22 cellular contexts compared by ENCODE assay signal in the genomic region with DNA sequence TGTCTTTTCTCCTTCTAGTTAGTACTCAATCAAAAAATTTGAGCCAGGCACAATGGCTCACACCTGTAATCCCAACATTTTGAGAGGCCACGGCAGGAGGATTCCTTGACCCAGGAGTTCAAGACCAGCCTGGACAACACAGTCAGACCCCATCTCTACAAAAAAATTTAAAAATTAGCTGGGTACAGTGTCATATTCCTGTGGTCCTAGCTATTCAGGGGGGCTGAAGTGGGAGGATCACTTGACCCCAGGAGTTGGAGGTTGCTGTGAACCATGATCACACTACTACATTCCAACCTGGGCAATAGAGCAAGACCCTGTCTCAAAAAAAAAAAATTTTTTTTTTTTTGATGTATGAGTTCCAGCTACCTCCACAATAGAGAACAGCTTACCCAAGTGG. TPM values are rescaled to one million over a fixed set of nuclear protein-coding genes. Genes with fewer than 3 reads are reported as not detected.
DNase-seq lines count a peak whose midpoint lies in the region; ATAC-seq, FAIRE-seq and TF ChIP-seq lines count a peak whose summit lies in the region.
"Had no signal": no experiment of that assay in that cellular context is flagged by ENCODE, and none has a peak within 500 bp of the region (broad histone marks: within the 10 kb centered on the region; RNA-seq: fewer than 3 reads in every experiment).

No MANE protein-coding gene starts in this region.

- H2BK12ac ChIP-seq in H1 (ENCODE audit: low read depth, low read length) = no peak overlapping the region

- no peak overlapping the region for H3K4me3 ChIP-seq in HepG2 (replicated peaks in 1 of 3; ENCODE audit: insufficient read depth in 1 of 3, low read depth in 2 of 3, low read length in 3 of 3)
- H3K4me3 ChIP-seq in right lobe of liver = no peak overlapping the region
- H3K4me3 ChIP-seq in H1 (ENCODE audit: extremely low read depth in 1 of 4, insufficient read depth in 2 of 4, low read depth in 3 of 4, low read length in 4 of 4) = no peak overlapping the region
- H3K4me3 ChIP-seq: BLaER1 treated with 17β-estradiol and CSF1 and Interleukin-3, amounts not matched to agents 10 nM and 100 nM; GM23248 had no signal

- CTCF ChIA-PET in HepG2 (lab: Yijun Ruan, JAX; ENCODE audit: low intra/inter-chr PET ratio, low total read pairs) (no interaction called here), H1 (lab: Charles Lee; ENCODE audit: partially characterized antibody) (interaction anchor here (0.8 to 1.0 kb wide), 2 partner anchors 19 to 93 kb away, joined by 3 to 7 read pairs; no protein-coding TSS in a partner anchor)

- H3K9me3 ChIP-seq in HepG2 (ENCODE audit: low read length) = no peaks in the 10 kb centered on the region
- no peaks in the 10 kb centered on the region for H3K9me3 ChIP-seq in right lobe of liver
- no peaks in the 10 kb centered on the region for H3K9me3 ChIP-seq in H1 (ENCODE audit: insufficient read depth in 2 of 2, low read depth in 1 of 2, low read length in 1 of 2)
- H3K9me3 ChIP-seq: BE2C; BLaER1 treated with 17β-estradiol and CSF1 and Interleukin-3, amounts not matched to agents 10 nM and 100 nM had no signal

- H3K9ac ChIP-seq in HepG2 (ENCODE audit: insufficient read depth, low read depth, low read length) (no peak overlapping the region), H1 (replicated peaks in 1 of 4; ENCODE audit: extremely low read depth in 1 of 4, low read depth in 3 of 4, low read length in 3 of 4) (no peak overlapping the region)
- H3K9ac ChIP-seq: BLaER1 treated with 17β-estradiol and CSF1 and Interleukin-3, amounts not matched to agents 10 nM and 100 nM; GM23248 had no signal

- no peak overlapping the region for H3K27ac Mint-ChIP-seq in type B pancreatic cell
- H3K27ac Mint-ChIP-seq: CD14-positive monocyte; CD4-positive, alpha-beta memory T cell; H9; HFFc6 had no signal

- H3K23me2 ChIP-seq in H1 (ENCODE audit: low read depth, low read length) = no peaks in the 10 kb centered on the region

- H3K36me3 Mint-ChIP-seq in type B pancreatic cell = no peaks in the 10 kb centered on the region
- H3K36me3 Mint-ChIP-seq: CD14-positive monocyte; CD4-positive, alpha-beta memory T cell had no signal

- H2BK20ac ChIP-seq in H1 (ENCODE audit: low read length) = peak overlapping the region; percentile 80; the same call in 1 of the 2 replicates

- H2AK5ac ChIP-seq in H1 (ENCODE audit: low read depth, low read length) = no peak overlapping the region

- no peaks in the 10 kb centered on the region for H3K4me1 Mint-ChIP-seq in type B pancreatic cell (ENCODE audit: unreplicated experiment)
- H3K4me1 Mint-ChIP-seq: CD14-positive monocyte; CD4-positive, alpha-beta memory T cell had no signal

- H2BK15ac ChIP-seq in H1 (ENCODE audit: low read length) = no peak overlapping the region

- no peak for TF ChIP-seq CTCF in HepG2 (CRISPR knock-in tag; IDR thresholded peaks at IDR 0.05)
- no peak for TF ChIP-seq CTCF in right lobe of liver (IDR thresholded peaks at IDR 0.05)
- no peak for TF ChIP-seq CTCF in H1 (IDR thresholded peaks at IDR 0.05; ENCODE audit: control extremely low read depth in 1 of 3, insufficient read depth in 1 of 3, low read depth in 1 of 3, low read length in 3 of 3)
- no peak for TF ChIP-seq CTCF in type B pancreatic cell (conservative IDR thresholded peaks at IDR 0.05)

- no peak overlapping the region for H3K56ac ChIP-seq in H1 (replicated peaks; ENCODE audit: insufficient read length, low read depth, low read length)

- no peak overlapping the region for H4K8ac ChIP-seq in H1 (ENCODE audit: extremely low read depth, insufficient read depth, low read length)

- intact Hi-C loops in HepG2 (cut with micrococcal nuclease; ENCODE audit: unreplicated experiment) (no loop called here), right lobe of liver (cut with DNase I) (no loop called here)

- H3K27ac ChIP-seq in HepG2 (ENCODE audit: extremely low read length, insufficient read depth, low read length) (no peak overlapping the region), right lobe of liver (no peak overlapping the region), H1 (ENCODE audit: low read depth, low read length) (no peak overlapping the region)
- H3K27ac ChIP-seq: 22Rv1; BLaER1 treated with 17β-estradiol and CSF1 and Interleukin-3, amounts not matched to agents 10 nM and 100 nM; GM23248 had no signal

- ATAC-seq in HepG2 (no peak), right lobe of liver (no peak)

- H2AFZ ChIP-seq in HepG2 (ENCODE audit: low read length) (no peak overlapping the region), H1 (ENCODE audit: low read length) (no peak overlapping the region)
- H2AFZ ChIP-seq: GM23248 had no signal

- H3K4me1 ChIP-seq in HepG2 (ENCODE audit: insufficient read depth, low read length) (no peaks in the 10 kb centered on the region), right lobe of liver (no peaks in the 10 kb centered on the region), H1 (replicated peaks in 1 of 4; ENCODE audit: control insufficient read depth in 3 of 4, insufficient read depth in 4 of 4, low read length in 3 of 4) (peaks cover 0 to 6% (median 1%) of the 10 kb centered on the region in 4 experiments; a peak in 2 of 7 replicates)
- H3K4me1 ChIP-seq: BE2C; BLaER1 treated with 17β-estradiol and CSF1 and Interleukin-3, amounts not matched to agents 10 nM and 100 nM had no signal

- no peak overlapping the region for H3K14ac ChIP-seq in H1 (ENCODE audit: insufficient read length)

- no peaks in the 10 kb centered on the region for H4K20me1 ChIP-seq in HepG2 (ENCODE audit: insufficient read depth, low read length)
- no peaks in the 10 kb centered on the region for H4K20me1 ChIP-seq in H1 (replicated peaks in 1 of 2; ENCODE audit: control insufficient read depth in 1 of 2, insufficient read depth in 2 of 2, low read length in 2 of 2)
- H4K20me1 ChIP-seq: BLaER1 treated with 17β-estradiol and CSF1 and Interleukin-3, amounts not matched to agents 10 nM and 100 nM had no signal

- WGBS in HepG2 (ENCODE audit: low lambda C conversion rate) = 0% methylated on average over 1 of the region's 1 CpG
- WGBS in right lobe of liver (ENCODE audit: insufficient coverage, low coverage, low lambda C conversion rate, missing lambda C conversion rate) = 73% methylated on average over 1 of the region's 1 CpG
- WGBS in H1 (ENCODE audit: extremely low coverage in 1 of 2, insufficient coverage in 1 of 2, insufficient read length in 1 of 2, insufficient replicate concordance in 2 of 2, low coverage in 1 of 2, low lambda C conversion rate in 2 of 2, missing lambda C conversion rate in 1 of 2), 2 experiments = 88% methylated on average over 1 of the region's 1 CpG; no CpG with 5 or more reads in 1 of the 2 experiments

- no peak overlapping the region for H3K4me2 ChIP-seq in HepG2 (ENCODE audit: low read depth, low read length)
- no peak overlapping the region for H3K4me2 ChIP-seq in H1 (ENCODE audit: insufficient read depth in 1 of 2, low read depth in 2 of 2, low read length in 2 of 2)
- H3K4me2 ChIP-seq: BLaER1 treated with 17β-estradiol and CSF1 and Interleukin-3, amounts not matched to agents 10 nM and 100 nM had no signal

- H4K91ac ChIP-seq in H1 (replicated peaks; ENCODE audit: insufficient read length, low read length) = no peak overlapping the region

- H3K9me3 Mint-ChIP-seq in type B pancreatic cell = no peaks in the 10 kb centered on the region
- H3K9me3 Mint-ChIP-seq: CD4-positive, alpha-beta memory T cell; H9; HFFc6 had no signal

- DNase-seq in HepG2 (ENCODE audit: low spot score) = no peak
- no peak for DNase-seq in right lobe of liver
- no peak for DNase-seq in H1 (ENCODE audit: low read depth in 1 of 2, low spot score in 2 of 2)
- DNase-seq in type B pancreatic cell (ENCODE audit: extremely low spot score, unreplicated experiment) = peak; percentile 10
- DNase-seq in DMS114 treated with DMSO at 0.1 percent for 48 hours (lab: John Stamatoyannopoulos, UW; ENCODE audit: unreplicated experiment) = no peak
- DNase-seq in stimulated activated CD4-positive, alpha-beta T cell treated with anti-CD3 and anti-CD28 coated beads, Interleukin-2, amount 100 ng/mL, for 24 hours = no peak
- DNase-seq: AML-193; BE2C; Calu3; CD4-positive, alpha-beta memory T cell; COR-L47; DMS153; DND-41; GM23248; H9; HFFc6 had no signal

- TF ChIP-seq RAD21 in HepG2 (CRISPR knock-in tag; IDR thresholded peaks at IDR 0.05) (no peak), H1 (IDR thresholded peaks at IDR 0.05 in 1 of 2, conservative IDR thresholded peaks at IDR 0.05 in 1 of 2; ENCODE audit: low read depth in 2 of 2, low read length in 2 of 2) (no peak)

- FAIRE-seq in HepG2 (lab: Jason Lieb, UNC) = no peak
- no peak for FAIRE-seq in H1 (lab: Jason Lieb, UNC)
- FAIRE-seq: A204.1, G401.6, GM12892 had no signal

- no peak overlapping the region for H4K5ac ChIP-seq in H1 (ENCODE audit: insufficient read length, low read depth, low read length)

- POLR2A ChIA-PET in HepG2 (lab: Yijun Ruan, JAX) = no interaction called here
- POLR2A ChIA-PET in H1 (lab: Charles Lee; ENCODE audit: partially characterized antibody) = no interaction called here

- H2BK5ac ChIP-seq in H1 (ENCODE audit: low read depth, low read length) = no peak overlapping the region

- H3K79me1 ChIP-seq in H1 (ENCODE audit: low read depth, low read length) = no peaks in the 10 kb centered on the region

- BruUV-seq in HepG2 (replicated peaks; lab: Mats Ljungman, UMichigan) = no TSS peak

- H3K4ac ChIP-seq in H1 (replicated peaks; ENCODE audit: insufficient read length, low read depth, low read length) = no peak overlapping the region

- H3K4me3 Mint-ChIP-seq in type B pancreatic cell = no peak overlapping the region
- H3K4me3 Mint-ChIP-seq: CD14-positive monocyte; CD4-positive, alpha-beta memory T cell; H9; HFFc6 had no signal

- no peaks in the 10 kb centered on the region for H3K79me2 ChIP-seq in HepG2 (ENCODE audit: insufficient read depth, low read length)
- H3K79me2 ChIP-seq in H1 (ENCODE audit: control insufficient read depth in 1 of 2, insufficient read depth in 2 of 2, low read length in 2 of 2) = no peaks in the 10 kb centered on the region

- TF ChIP-seq POLR2A in HepG2 (IDR thresholded peaks at IDR 0.05; ENCODE audit: insufficient read depth in 1 of 2, low read depth in 2 of 2, low read length in 2 of 2) = no peak
- TF ChIP-seq POLR2A in right lobe of liver (IDR thresholded peaks at IDR 0.05) = no peak
- TF ChIP-seq POLR2A in H1 (IDR thresholded peaks at IDR 0.05; ENCODE audit: control extremely low read depth in 1 of 2, low read depth in 2 of 2, low read length in 2 of 2) = no peak

- TF ChIP-seq EP300 in HepG2 (IDR thresholded peaks at IDR 0.05; ENCODE audit: low read depth in 2 of 2, low read length in 2 of 2) (no peak), HepG2 (CRISPR knock-in tag; IDR thresholded peaks at IDR 0.05; ENCODE audit: borderline replicate concordance) (no peak), H1 (IDR thresholded peaks at IDR 0.05; ENCODE audit: borderline replicate concordance in 1 of 2, low read depth in 2 of 2, low read length in 2 of 2) (no peak)

- H3K23ac ChIP-seq in H1 (ENCODE audit: insufficient read length) = no peak overlapping the region

- H3K36me3 ChIP-seq in HepG2 (replicated peaks in 1 of 2; ENCODE audit: control insufficient read depth in 1 of 2, insufficient read depth in 2 of 2, low read length in 2 of 2) (no peaks in the 10 kb centered on the region), right lobe of liver (no peaks in the 10 kb centered on the region), H1 (ENCODE audit: control insufficient read depth in 2 of 4, insufficient read depth in 4 of 4, low read length in 3 of 4) (no peaks in the 10 kb centered on the region)
- H3K36me3 ChIP-seq: BE2C; BLaER1 treated with 17β-estradiol and CSF1 and Interleukin-3, amounts not matched to agents 10 nM and 100 nM had no signal

- no peaks in the 10 kb centered on the region for H3K27me3 Mint-ChIP-seq in type B pancreatic cell

- H3K27me3 ChIP-seq in HepG2 (ENCODE audit: control insufficient read depth in 1 of 2, insufficient read depth in 2 of 2, low read length in 2 of 2) = peaks cover 0 to 9% of the 10 kb centered on the region in 2 experiments; a peak in 3 of 5 replicates
- no peaks in the 10 kb centered on the region for H3K27me3 ChIP-seq in right lobe of liver
- H3K27me3 ChIP-seq in H1 (replicated peaks in 1 of 4; ENCODE audit: control insufficient read depth in 3 of 4, extremely low read depth in 1 of 4, insufficient read depth in 3 of 4, low read length in 3 of 4) = no peaks in the 10 kb centered on the region
- H3K27me3 ChIP-seq: BE2C; BLaER1 treated with 17β-estradiol and CSF1 and Interleukin-3, amounts not matched to agents 10 nM and 100 nM had no signal

- H3K18ac ChIP-seq in H1 (ENCODE audit: extremely low read depth, low read length) = no peak overlapping the region

- H2BK120ac ChIP-seq in H1 (replicated peaks; ENCODE audit: low read depth, low read length) = no peak overlapping the region

- in situ Hi-C loops in HepG2 (cut with HindIII; ENCODE audit: extremely low pct_ligation_motif_present, low pct_unique_long_range_greater_than_20kb) = no loop called here

RNA-seq across cellular contexts. Expression of gene SKIDA1, which starts 57.8 kb away (rescaled TPM):
- total RNA-seq in HepG2 (2016; rRNA removed; fragmentation: Illumina TruSeq; extraction: Trizol) (1.4 and 1.5 TPM in 2 replicates), right lobe of liver (1 to 10 TPM in 5 of 6 experiments, under 1 TPM in 1; 0.31 to 3.9 (median 2.1) TPM), type B pancreatic cell (ENCODE audit: low replicate concordance) (9.6 and 24.3 TPM in 2 replicates)
- total RNA-seq in HepG2 (2016; cell fraction: cytosol; rRNA removed; fragmentation: Illumina TruSeq; extraction: Trizol; ENCODE audit: low read depth) = 0.35 and 0.40 TPM in 2 replicates
- 1.1 and 1.2 TPM in 2 replicates for total RNA-seq in HepG2 (2016; cell fraction: insoluble cytoplasmic fraction; rRNA removed; fragmentation: Illumina TruSeq; extraction: Trizol)
- 1.1 TPM in 2 replicates for total RNA-seq in HepG2 (2016; cell fraction: membrane; rRNA removed; fragmentation: Illumina TruSeq; extraction: Trizol)
- total RNA-seq in HepG2 (2016; cell fraction: nucleus; rRNA removed; fragmentation: Illumina TruSeq; extraction: Trizol) = 1.4 TPM in 2 replicates
- polyA plus RNA-seq in HepG2 (2011; rRNA removed) (0.29 and 0.73 TPM in 2 replicates), H1 (2011; rRNA removed) (1.5 and 2.2 TPM in 2 replicates)
- polyA plus RNA-seq in HepG2 (2011; cell fraction: cytosol; rRNA removed) = 0.17 and 0.19 TPM in 2 replicates
- 0.45 and 0.59 TPM in 2 replicates for polyA plus RNA-seq in HepG2 (2011; cell fraction: nucleus; rRNA removed)
- polyA plus RNA-seq in HepG2 (2012) = 0.24 and 0.85 TPM in 2 replicates
- polyA plus RNA-seq in HepG2 (2016; cell fraction: cytosol; fragmentation: Illumina TruSeq; extraction: Trizol; ENCODE audit: low read depth) = 0.11 and 0.58 TPM in 2 replicates
- 0.67 and 0.78 TPM in 2 replicates for polyA plus RNA-seq in HepG2 (2016; cell fraction: insoluble cytoplasmic fraction; fragmentation: Illumina TruSeq; extraction: Trizol; ENCODE audit: low read depth)
- 0.33 and 0.58 TPM in 2 replicates for polyA plus RNA-seq in HepG2 (2016; cell fraction: membrane; fragmentation: Illumina TruSeq; extraction: Trizol; ENCODE audit: low read depth)
- 2.7 and 2.8 TPM in 2 replicates for polyA plus RNA-seq in HepG2 (2016; cell fraction: nucleus; fragmentation: Illumina TruSeq; extraction: Trizol; ENCODE audit: insufficient read depth, low read depth)
- 0.12 and 0.28 TPM in 2 replicates for polyA minus RNA-seq in HepG2 (2011; rRNA and poly(A)+ RNA removed; ENCODE audit: low replicate concordance)
- 0.49 and 0.88 TPM in 2 replicates for polyA minus RNA-seq in HepG2 (2011; cell fraction: cytosol; rRNA and poly(A)+ RNA removed)
- 0.50 and 0.52 TPM in 2 replicates for polyA minus RNA-seq in HepG2 (2011; cell fraction: nucleus; rRNA and poly(A)+ RNA removed)
- total RNA-seq in H1 (2021; fragmentation: NEBNext Ultra II Directional; extraction: Animal tissue kit (Norgen Biotek cat#: 25700)) = 8.0 and 8.2 TPM in 2 replicates
- 2.5 TPM for polyA plus RNA-seq in H1 (2011; cell fraction: cytosol; rRNA removed)
- polyA plus RNA-seq in H1 (2011; cell fraction: nucleus; rRNA removed) = 2.5 TPM
- polyA plus RNA-seq in H1 (2012, experiment 1 of 2) = 4.3 to 6.0 TPM (median 4.5 TPM) in 4 replicates
- polyA plus RNA-seq in H1 (2012, experiment 2 of 2) = 1.7 TPM
- polyA plus RNA-seq in H1 (2013, experiment 1 of 2) = 2.1 TPM
- 1.8 TPM for polyA plus RNA-seq in H1 (2013, experiment 2 of 2)
- polyA minus RNA-seq in H1 (2011; rRNA and poly(A)+ RNA removed) = 3.4 and 4.2 TPM in 2 replicates
- polyA minus RNA-seq in H1 (2011; cell fraction: cytosol; rRNA and poly(A)+ RNA removed) = 5.3 TPM
- polyA minus RNA-seq in H1 (2011; cell fraction: nucleus; rRNA and poly(A)+ RNA removed) = 4.9 TPM
- total RNA-seq: GM23248 had no signal

Comparison
In these comparisons a context has a peak if more than half of its experiments do, and no peak if none do; other contexts are left out.
1. Of the 41 proteins assayed by ChIP-seq in both HepG2 and H1: peak only in HepG2: none; only in H1: KDM1A; in both: none; in neither: 40.